ENCODE assay signal across 11 cellular contexts in the genomic region with DNA sequence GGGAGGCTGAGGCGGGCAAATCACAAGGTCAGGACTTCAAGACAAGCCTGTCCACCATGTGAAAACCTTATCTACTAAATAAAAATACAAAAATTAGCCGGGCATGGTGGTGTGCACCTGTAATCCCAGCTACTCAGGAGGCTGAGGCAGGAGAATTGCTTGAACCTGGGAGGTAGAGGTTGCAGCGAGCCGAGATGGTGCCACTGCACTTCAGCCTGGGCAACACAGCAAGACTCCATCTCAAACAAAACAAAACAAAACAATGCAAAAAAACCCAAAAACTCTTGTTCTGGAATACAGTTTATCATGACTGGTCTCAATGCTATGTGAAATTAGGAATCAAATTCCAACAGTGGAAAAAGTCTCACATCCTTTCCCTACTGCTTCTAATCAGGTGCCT. TPM values are rescaled to one million over a fixed set of nuclear protein-coding genes. Genes with fewer than 3 reads are reported as not detected.
"Had no signal": no experiment of that assay in that cellular context is flagged by ENCODE, and none has a peak within 500 bp of the region (broad histone marks: within the 10 kb centered on the region; RNA-seq: fewer than 3 reads in every experiment).

No MANE protein-coding gene starts in this region.

RNA-seq across cellular contexts. Expression of a gene that starts 54.2 kb away (rescaled TPM):
- total RNA-seq: activated B cell treated with CpG ODN at 0.5 μM for 24 hours; activated CD4-positive, alpha-beta T cell treated with anti-CD3 and anti-CD28 coated beads, Interleukin-2, amount 10 ng/mL, durations not matched to agents 24 days and 14 days; activated naive CD4-positive, alpha-beta T cell treated with anti-CD3 and anti-CD28 coated beads for 36 hours; activated T-helper 1 cell treated with anti-CD3 and anti-CD28 coated beads, Interleukin-12 subunit alpha, Interleukin-12 subunit beta, Interleukin-2, Interleukin-4 antibody, amounts not matched to agents 30 ng/mL and 10 ng/mL and 1 ng/mL, durations not matched to agents 14 hours and 24 hours and 36 hours; activated T-helper 17 cell treated with anti-CD3 and anti-CD28 coated beads, Interleukin-2, amount 50 U/mL, for 72 hours; aorta; body of pancreas; T-cell; T-helper 1 cell treated with Interleukin-12 subunit alpha and Interleukin-12 subunit beta and Interleukin-4 antibody, amounts not matched to agents 30 ng/mL and 1 ng/mL, for 36 hours; T-helper 17 cell; T-helper 2 cell treated with Interferon-gamma antibody and Interleukin-4, amounts not matched to agents 100 ng/mL and 5 ng/mL, for 36 hours had no signal
- polyA plus RNA-seq: aorta had no signal
